Comparison of ENCODE assay signal across 8 cellular contexts in the genomic region with DNA sequence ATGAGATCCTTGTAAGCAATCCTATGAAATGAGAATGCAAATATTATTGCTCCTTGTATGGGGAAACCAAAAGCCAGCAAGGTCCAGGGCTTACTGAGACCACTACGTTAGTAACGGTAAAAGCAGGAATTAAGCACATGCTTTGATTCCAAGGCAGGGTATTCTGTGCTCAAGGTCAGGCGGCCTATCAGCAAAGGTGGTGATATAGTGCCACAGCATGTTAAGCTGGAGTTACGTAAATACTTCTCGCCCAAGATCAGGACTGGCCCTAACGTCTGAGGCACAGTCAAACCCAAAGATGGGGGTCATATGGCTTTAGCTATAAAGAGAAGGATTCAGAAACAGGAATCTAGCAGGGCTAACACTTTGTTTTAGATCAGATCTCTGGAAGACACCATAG.
"Had no signal": no experiment of that assay in that cellular context is flagged by ENCODE, and none has a peak within 500 bp of the region (broad histone marks: within the 10 kb centered on the region; RNA-seq: fewer than 3 reads in every experiment).

No MANE protein-coding gene starts in this region.

- H3K27ac ChIP-seq: GM23248 had no signal

- H3K9me3 ChIP-seq: HAP-1 had no signal

- H3K36me3 ChIP-seq: HAP-1 had no signal

- DNase-seq: GM23248, GOT3, H7, HFFc6, IMR-90 had no signal

- ATAC-seq: HCT116, K562 had no signal

- H3K9ac ChIP-seq: GM23248 had no signal

- H3K9me3 Mint-ChIP-seq: HFFc6 had no signal

- H3K4me3 Mint-ChIP-seq: HFFc6 had no signal

- H3K27ac Mint-ChIP-seq: HFFc6 had no signal

- H3K4me3 ChIP-seq: GM23248, HAP-1, K562 had no signal
